In the genomic region with DNA sequence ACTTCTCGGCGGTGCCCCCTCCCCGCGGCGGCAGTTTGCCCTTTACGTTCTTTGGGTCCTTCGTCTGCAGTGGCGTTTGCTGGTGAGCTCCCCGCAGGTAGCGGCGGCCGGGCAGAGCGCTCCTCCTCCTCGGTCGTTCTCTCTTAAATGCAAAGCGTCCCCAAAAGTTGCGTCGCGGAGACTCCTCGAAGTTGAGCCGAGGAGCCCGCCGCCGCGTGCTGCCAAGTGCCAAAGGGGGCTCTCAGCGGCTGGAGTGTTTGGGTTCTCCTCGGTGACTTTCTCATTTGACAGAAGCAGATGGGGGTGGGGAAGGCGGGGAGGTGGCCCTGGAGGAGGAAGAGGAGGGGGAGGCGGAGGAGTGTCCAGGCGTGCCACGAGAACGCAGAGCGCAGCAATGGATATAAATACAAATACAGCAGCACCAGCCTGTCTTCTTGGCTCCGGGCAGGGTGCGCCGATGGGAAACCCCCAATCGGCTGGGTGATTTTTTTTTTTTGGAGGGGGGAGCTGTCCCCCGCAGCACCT, we compare ENCODE assay signal across 1 cellular context.
TF ChIP-seq lines count a peak whose summit lies in the region.

A gene (minus strand): TSS at position 259 of the 525 bp plus-strand sequence. CDS start 496 bp downstream, outside the sequence.

TF ChIP-seq in HEK293, 187 proteins besides CTCF, POLR2A, EP300 and RAD21 (continued from another document and continues in another):
- TF ChIP-seq, protein P1, sequence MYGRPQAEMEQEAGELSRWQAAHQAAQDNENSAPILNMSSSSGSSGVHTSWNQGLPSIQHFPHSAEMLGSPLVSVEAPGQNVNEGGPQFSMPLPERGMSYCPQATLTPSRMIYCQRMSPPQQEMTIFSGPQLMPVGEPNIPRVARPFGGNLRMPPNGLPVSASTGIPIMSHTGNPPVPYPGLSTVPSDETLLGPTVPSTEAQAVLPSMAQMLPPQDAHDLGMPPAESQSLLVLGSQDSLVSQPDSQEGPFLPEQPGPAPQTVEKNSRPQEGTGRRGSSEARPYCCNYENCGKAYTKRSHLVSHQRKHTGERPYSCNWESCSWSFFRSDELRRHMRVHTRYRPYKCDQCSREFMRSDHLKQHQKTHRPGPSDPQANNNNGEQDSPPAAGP (tag by site-specific recombination; IDR thresholded peaks at IDR 0.05) = peak; percentile 56; the same call in 1 of the 2 replicates
- TF ChIP-seq, protein P2, sequence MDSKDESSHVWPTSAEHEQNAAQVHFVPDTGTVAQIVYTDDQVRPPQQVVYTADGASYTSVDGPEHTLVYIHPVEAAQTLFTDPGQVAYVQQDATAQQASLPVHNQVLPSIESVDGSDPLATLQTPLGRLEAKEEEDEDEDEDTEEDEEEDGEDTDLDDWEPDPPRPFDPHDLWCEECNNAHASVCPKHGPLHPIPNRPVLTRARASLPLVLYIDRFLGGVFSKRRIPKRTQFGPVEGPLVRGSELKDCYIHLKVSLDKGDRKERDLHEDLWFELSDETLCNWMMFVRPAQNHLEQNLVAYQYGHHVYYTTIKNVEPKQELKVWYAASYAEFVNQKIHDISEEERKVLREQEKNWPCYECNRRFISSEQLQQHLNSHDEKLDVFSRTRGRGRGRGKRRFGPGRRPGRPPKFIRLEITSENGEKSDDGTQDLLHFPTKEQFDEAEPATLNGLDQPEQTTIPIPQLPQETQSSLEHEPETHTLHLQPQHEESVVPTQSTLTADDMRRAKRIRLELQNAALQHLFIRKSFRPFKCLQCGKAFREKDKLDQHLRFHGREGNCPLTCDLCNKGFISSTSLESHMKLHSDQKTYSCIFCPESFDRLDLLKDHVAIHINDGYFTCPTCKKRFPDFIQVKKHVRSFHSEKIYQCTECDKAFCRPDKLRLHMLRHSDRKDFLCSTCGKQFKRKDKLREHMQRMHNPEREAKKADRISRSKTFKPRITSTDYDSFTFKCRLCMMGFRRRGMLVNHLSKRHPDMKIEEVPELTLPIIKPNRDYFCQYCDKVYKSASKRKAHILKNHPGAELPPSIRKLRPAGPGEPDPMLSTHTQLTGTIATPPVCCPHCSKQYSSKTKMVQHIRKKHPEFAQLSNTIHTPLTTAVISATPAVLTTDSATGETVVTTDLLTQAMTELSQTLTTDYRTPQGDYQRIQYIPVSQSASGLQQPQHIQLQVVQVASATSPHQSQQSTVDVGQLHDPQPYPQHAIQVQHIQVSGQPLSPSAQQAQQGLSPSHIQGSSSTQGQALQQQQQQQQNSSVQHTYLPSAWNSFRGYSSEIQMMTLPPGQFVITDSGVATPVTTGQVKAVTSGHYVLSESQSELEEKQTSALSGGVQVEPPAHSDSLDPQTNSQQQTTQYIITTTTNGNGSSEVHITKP (tag by site-specific recombination; IDR thresholded peaks at IDR 0.05) = peak; percentile 87
- no peak; the same call in 1 of the 2 replicates for TF ChIP-seq ZFP37 (tag by site-specific recombination; IDR thresholded peaks at IDR 0.05)
- peak; percentile 93 for TF ChIP-seq ZBTB17 (tag by site-specific recombination; IDR thresholded peaks at IDR 0.05)
- TF ChIP-seq ZFHX2 (tag by site-specific recombination; conservative IDR thresholded peaks at IDR 0.05) = peak; percentile 75
- TF ChIP-seq, protein P3, sequence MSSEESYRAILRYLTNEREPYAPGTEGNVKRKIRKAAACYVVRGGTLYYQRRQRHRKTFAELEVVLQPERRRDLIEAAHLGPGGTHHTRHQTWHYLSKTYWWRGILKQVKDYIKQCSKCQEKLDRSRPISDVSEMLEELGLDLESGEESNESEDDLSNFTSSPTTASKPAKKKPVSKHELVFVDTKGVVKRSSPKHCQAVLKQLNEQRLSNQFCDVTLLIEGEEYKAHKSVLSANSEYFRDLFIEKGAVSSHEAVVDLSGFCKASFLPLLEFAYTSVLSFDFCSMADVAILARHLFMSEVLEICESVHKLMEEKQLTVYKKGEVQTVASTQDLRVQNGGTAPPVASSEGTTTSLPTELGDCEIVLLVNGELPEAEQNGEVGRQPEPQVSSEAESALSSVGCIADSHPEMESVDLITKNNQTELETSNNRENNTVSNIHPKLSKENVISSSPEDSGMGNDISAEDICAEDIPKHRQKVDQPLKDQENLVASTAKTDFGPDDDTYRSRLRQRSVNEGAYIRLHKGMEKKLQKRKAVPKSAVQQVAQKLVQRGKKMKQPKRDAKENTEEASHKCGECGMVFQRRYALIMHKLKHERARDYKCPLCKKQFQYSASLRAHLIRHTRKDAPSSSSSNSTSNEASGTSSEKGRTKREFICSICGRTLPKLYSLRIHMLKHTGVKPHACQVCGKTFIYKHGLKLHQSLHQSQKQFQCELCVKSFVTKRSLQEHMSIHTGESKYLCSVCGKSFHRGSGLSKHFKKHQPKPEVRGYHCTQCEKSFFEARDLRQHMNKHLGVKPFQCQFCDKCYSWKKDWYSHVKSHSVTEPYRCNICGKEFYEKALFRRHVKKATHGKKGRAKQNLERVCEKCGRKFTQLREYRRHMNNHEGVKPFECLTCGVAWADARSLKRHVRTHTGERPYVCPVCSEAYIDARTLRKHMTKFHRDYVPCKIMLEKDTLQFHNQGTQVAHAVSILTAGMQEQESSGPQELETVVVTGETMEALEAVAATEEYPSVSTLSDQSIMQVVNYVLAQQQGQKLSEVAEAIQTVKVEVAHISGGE (tag by site-specific recombination; conservative IDR thresholded peaks at IDR 0.05; ENCODE audit: low read depth) = no peak; the same call in 1 of the 2 replicates
- peak; percentile 72 for TF ChIP-seq ZNF341 (tag by site-specific recombination; IDR thresholded peaks at IDR 0.05; ENCODE audit: low read depth)
- peak; percentile 16; the same call in 1 of the 2 replicates for TF ChIP-seq SP7 (tag by site-specific recombination; IDR thresholded peaks at IDR 0.05)
- TF ChIP-seq, protein P4, sequence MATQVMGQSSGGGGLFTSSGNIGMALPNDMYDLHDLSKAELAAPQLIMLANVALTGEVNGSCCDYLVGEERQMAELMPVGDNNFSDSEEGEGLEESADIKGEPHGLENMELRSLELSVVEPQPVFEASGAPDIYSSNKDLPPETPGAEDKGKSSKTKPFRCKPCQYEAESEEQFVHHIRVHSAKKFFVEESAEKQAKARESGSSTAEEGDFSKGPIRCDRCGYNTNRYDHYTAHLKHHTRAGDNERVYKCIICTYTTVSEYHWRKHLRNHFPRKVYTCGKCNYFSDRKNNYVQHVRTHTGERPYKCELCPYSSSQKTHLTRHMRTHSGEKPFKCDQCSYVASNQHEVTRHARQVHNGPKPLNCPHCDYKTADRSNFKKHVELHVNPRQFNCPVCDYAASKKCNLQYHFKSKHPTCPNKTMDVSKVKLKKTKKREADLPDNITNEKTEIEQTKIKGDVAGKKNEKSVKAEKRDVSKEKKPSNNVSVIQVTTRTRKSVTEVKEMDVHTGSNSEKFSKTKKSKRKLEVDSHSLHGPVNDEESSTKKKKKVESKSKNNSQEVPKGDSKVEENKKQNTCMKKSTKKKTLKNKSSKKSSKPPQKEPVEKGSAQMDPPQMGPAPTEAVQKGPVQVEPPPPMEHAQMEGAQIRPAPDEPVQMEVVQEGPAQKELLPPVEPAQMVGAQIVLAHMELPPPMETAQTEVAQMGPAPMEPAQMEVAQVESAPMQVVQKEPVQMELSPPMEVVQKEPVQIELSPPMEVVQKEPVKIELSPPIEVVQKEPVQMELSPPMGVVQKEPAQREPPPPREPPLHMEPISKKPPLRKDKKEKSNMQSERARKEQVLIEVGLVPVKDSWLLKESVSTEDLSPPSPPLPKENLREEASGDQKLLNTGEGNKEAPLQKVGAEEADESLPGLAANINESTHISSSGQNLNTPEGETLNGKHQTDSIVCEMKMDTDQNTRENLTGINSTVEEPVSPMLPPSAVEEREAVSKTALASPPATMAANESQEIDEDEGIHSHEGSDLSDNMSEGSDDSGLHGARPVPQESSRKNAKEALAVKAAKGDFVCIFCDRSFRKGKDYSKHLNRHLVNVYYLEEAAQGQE (tag by site-specific recombination; IDR thresholded peaks at IDR 0.05) = peak; percentile 86
- TF ChIP-seq ZSCAN23 (tag by site-specific recombination; IDR thresholded peaks at IDR 0.05) = no peak
- TF ChIP-seq KLF8 (tag by site-specific recombination; IDR thresholded peaks at IDR 0.05) = 0 out of 2 replicates have a peak, but pooled peaks have one; percentile 9
- no peak for TF ChIP-seq ZNF391 (tag by site-specific recombination; IDR thresholded peaks at IDR 0.05; ENCODE audit: borderline replicate concordance, low read depth)
- peak; percentile 82 for TF ChIP-seq EGR2 (tag by site-specific recombination; IDR thresholded peaks at IDR 0.05; ENCODE audit: low read depth)
- no peak for TF ChIP-seq ZNF211 (tag by site-specific recombination; IDR thresholded peaks at IDR 0.05; ENCODE audit: low read depth)
- TF ChIP-seq ZSCAN30 (tag by site-specific recombination; IDR thresholded peaks at IDR 0.05) = 0 out of 2 replicates have a peak, but pooled peaks have one; percentile 3
- TF ChIP-seq ZNF202 (tag by site-specific recombination; IDR thresholded peaks at IDR 0.05; ENCODE audit: borderline replicate concordance) = no peak
- TF ChIP-seq ZNF335 (tag by site-specific recombination; conservative IDR thresholded peaks at IDR 0.05) = peak; percentile 63
- TF ChIP-seq REPIN1 (tag by site-specific recombination; IDR thresholded peaks at IDR 0.05; ENCODE audit: low read depth) = no peak
- TF ChIP-seq SP2 (tag by site-specific recombination; IDR thresholded peaks at IDR 0.05) = peak; percentile 35; the same call in 1 of the 2 replicates
- TF ChIP-seq, protein P5, sequence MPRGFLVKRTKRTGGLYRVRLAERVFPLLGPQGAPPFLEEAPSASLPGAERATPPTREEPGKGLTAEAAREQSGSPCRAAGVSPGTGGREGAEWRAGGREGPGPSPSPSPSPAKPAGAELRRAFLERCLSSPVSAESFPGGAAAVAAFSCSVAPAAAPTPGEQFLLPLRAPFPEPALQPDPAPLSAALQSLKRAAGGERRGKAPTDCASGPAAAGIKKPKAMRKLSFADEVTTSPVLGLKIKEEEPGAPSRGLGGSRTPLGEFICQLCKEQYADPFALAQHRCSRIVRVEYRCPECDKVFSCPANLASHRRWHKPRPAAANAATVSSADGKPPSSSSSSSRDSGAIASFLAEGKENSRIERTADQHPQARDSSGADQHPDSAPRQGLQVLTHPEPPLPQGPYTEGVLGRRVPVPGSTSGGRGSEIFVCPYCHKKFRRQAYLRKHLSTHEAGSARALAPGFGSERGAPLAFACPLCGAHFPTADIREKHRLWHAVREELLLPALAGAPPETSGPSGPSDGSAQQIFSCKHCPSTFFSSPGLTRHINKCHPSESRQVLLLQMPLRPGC (tag by site-specific recombination; IDR thresholded peaks at IDR 0.05) = no peak
- 0 out of 2 replicates have a peak, but pooled peaks have one; percentile 40 for TF ChIP-seq ZNF501 (tag by site-specific recombination; IDR thresholded peaks at IDR 0.05)
- TF ChIP-seq KLF9 (tag by site-specific recombination; IDR thresholded peaks at IDR 0.05; ENCODE audit: low read depth) = peak; percentile 24; the same call in 1 of the 2 replicates
- peak; percentile 66 for TF ChIP-seq GLIS2 (tag by site-specific recombination; IDR thresholded peaks at IDR 0.05)
- 0 out of 2 replicates have a peak, but pooled peaks have one; percentile 19 for TF ChIP-seq ZNF629 (tag by site-specific recombination; IDR thresholded peaks at IDR 0.05)
- no peak for TF ChIP-seq KLF10 (tag by site-specific recombination; IDR thresholded peaks at IDR 0.05)
- no peak for TF ChIP-seq ZBTB8A (tag by site-specific recombination; IDR thresholded peaks at IDR 0.05)
- no peak for TF ChIP-seq ZNF548 (tag by site-specific recombination; IDR thresholded peaks at IDR 0.05)
- TF ChIP-seq ZFP3 (tag by site-specific recombination; IDR thresholded peaks at IDR 0.05; ENCODE audit: low read depth) = no peak
- TF ChIP-seq, protein P6, sequence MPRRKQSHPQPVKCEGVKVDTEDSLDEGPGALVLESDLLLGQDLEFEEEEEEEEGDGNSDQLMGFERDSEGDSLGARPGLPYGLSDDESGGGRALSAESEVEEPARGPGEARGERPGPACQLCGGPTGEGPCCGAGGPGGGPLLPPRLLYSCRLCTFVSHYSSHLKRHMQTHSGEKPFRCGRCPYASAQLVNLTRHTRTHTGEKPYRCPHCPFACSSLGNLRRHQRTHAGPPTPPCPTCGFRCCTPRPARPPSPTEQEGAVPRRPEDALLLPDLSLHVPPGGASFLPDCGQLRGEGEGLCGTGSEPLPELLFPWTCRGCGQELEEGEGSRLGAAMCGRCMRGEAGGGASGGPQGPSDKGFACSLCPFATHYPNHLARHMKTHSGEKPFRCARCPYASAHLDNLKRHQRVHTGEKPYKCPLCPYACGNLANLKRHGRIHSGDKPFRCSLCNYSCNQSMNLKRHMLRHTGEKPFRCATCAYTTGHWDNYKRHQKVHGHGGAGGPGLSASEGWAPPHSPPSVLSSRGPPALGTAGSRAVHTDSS (tag by site-specific recombination; IDR thresholded peaks at IDR 0.05) = peak; percentile 66
- TF ChIP-seq, protein P7, sequence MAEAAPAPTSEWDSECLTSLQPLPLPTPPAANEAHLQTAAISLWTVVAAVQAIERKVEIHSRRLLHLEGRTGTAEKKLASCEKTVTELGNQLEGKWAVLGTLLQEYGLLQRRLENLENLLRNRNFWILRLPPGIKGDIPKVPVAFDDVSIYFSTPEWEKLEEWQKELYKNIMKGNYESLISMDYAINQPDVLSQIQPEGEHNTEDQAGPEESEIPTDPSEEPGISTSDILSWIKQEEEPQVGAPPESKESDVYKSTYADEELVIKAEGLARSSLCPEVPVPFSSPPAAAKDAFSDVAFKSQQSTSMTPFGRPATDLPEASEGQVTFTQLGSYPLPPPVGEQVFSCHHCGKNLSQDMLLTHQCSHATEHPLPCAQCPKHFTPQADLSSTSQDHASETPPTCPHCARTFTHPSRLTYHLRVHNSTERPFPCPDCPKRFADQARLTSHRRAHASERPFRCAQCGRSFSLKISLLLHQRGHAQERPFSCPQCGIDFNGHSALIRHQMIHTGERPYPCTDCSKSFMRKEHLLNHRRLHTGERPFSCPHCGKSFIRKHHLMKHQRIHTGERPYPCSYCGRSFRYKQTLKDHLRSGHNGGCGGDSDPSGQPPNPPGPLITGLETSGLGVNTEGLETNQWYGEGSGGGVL (tag by site-specific recombination; IDR thresholded peaks at IDR 0.05) = peak; percentile 57
- TF ChIP-seq, protein P8, sequence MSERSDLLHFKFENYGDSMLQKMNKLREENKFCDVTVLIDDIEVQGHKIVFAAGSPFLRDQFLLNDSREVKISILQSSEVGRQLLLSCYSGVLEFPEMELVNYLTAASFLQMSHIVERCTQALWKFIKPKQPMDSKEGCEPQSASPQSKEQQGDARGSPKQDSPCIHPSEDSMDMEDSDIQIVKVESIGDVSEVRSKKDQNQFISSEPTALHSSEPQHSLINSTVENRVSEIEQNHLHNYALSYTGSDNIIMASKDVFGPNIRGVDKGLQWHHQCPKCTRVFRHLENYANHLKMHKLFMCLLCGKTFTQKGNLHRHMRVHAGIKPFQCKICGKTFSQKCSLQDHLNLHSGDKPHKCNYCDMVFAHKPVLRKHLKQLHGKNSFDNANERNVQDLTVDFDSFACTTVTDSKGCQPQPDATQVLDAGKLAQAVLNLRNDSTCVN (tag by site-specific recombination; optimal IDR thresholded peaks at IDR 0.05) = peak; percentile 16
